ENCODE assay signal across 1 cellular context in the genomic region with DNA sequence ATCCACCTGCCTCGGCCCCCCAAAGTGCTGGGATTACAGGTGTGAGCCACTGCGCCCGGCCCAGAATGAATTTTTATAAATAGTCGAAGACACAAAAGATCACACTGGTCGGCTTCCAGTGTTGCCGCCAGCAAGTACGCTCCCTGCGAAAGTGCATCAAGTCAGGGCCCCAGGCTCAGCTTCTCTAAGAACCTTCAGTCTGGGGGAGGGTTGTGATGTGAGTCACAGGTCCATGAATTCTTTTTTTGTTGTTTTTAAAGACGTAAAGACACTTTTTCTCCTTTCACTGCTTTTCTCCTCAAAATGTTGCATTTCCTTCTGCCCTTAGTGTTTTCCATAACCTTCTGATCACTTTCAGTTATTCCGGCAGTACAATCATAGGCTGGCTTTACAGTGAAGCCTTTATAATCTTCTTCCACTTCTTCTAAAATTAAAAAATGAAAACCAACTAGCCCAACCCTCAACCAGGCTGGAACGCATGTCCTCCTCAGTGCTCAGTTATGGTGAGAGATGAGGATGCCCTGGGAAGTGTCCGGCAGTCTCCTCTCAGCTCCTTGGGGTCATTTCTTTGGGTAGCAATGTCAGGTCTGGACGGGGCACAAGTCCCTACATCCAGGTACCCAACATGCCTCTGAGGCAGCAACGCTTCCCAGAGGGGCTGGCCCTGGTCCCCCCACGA.
TF ChIP-seq lines count a peak whose summit lies in the region.

No MANE protein-coding gene starts in this region.

TF ChIP-seq in K562, 482 proteins besides CTCF, POLR2A, EP300 and RAD21 (continued from another document):
- TF ChIP-seq, protein P1, sequence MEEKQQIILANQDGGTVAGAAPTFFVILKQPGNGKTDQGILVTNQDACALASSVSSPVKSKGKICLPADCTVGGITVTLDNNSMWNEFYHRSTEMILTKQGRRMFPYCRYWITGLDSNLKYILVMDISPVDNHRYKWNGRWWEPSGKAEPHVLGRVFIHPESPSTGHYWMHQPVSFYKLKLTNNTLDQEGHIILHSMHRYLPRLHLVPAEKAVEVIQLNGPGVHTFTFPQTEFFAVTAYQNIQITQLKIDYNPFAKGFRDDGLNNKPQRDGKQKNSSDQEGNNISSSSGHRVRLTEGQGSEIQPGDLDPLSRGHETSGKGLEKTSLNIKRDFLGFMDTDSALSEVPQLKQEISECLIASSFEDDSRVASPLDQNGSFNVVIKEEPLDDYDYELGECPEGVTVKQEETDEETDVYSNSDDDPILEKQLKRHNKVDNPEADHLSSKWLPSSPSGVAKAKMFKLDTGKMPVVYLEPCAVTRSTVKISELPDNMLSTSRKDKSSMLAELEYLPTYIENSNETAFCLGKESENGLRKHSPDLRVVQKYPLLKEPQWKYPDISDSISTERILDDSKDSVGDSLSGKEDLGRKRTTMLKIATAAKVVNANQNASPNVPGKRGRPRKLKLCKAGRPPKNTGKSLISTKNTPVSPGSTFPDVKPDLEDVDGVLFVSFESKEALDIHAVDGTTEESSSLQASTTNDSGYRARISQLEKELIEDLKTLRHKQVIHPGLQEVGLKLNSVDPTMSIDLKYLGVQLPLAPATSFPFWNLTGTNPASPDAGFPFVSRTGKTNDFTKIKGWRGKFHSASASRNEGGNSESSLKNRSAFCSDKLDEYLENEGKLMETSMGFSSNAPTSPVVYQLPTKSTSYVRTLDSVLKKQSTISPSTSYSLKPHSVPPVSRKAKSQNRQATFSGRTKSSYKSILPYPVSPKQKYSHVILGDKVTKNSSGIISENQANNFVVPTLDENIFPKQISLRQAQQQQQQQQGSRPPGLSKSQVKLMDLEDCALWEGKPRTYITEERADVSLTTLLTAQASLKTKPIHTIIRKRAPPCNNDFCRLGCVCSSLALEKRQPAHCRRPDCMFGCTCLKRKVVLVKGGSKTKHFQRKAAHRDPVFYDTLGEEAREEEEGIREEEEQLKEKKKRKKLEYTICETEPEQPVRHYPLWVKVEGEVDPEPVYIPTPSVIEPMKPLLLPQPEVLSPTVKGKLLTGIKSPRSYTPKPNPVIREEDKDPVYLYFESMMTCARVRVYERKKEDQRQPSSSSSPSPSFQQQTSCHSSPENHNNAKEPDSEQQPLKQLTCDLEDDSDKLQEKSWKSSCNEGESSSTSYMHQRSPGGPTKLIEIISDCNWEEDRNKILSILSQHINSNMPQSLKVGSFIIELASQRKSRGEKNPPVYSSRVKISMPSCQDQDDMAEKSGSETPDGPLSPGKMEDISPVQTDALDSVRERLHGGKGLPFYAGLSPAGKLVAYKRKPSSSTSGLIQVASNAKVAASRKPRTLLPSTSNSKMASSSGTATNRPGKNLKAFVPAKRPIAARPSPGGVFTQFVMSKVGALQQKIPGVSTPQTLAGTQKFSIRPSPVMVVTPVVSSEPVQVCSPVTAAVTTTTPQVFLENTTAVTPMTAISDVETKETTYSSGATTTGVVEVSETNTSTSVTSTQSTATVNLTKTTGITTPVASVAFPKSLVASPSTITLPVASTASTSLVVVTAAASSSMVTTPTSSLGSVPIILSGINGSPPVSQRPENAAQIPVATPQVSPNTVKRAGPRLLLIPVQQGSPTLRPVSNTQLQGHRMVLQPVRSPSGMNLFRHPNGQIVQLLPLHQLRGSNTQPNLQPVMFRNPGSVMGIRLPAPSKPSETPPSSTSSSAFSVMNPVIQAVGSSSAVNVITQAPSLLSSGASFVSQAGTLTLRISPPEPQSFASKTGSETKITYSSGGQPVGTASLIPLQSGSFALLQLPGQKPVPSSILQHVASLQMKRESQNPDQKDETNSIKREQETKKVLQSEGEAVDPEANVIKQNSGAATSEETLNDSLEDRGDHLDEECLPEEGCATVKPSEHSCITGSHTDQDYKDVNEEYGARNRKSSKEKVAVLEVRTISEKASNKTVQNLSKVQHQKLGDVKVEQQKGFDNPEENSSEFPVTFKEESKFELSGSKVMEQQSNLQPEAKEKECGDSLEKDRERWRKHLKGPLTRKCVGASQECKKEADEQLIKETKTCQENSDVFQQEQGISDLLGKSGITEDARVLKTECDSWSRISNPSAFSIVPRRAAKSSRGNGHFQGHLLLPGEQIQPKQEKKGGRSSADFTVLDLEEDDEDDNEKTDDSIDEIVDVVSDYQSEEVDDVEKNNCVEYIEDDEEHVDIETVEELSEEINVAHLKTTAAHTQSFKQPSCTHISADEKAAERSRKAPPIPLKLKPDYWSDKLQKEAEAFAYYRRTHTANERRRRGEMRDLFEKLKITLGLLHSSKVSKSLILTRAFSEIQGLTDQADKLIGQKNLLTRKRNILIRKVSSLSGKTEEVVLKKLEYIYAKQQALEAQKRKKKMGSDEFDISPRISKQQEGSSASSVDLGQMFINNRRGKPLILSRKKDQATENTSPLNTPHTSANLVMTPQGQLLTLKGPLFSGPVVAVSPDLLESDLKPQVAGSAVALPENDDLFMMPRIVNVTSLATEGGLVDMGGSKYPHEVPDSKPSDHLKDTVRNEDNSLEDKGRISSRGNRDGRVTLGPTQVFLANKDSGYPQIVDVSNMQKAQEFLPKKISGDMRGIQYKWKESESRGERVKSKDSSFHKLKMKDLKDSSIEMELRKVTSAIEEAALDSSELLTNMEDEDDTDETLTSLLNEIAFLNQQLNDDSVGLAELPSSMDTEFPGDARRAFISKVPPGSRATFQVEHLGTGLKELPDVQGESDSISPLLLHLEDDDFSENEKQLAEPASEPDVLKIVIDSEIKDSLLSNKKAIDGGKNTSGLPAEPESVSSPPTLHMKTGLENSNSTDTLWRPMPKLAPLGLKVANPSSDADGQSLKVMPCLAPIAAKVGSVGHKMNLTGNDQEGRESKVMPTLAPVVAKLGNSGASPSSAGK (IDR thresholded peaks at IDR 0.05): no peak
- TF ChIP-seq ZNF347 (CRISPR knock-in tag; IDR thresholded peaks at IDR 0.05; ENCODE audit: low read depth) (no peak), ZNF780A (CRISPR knock-in tag; IDR thresholded peaks at IDR 0.05) (no peak), SRSF9 (IDR thresholded peaks at IDR 0.05; ENCODE audit: borderline replicate concordance, low read depth, low read length) (no peak), NELFE (IDR thresholded peaks at IDR 0.05; ENCODE audit: insufficient read depth, insufficient read length) (no peak), NR3C1 (CRISPR knock-in tag; IDR thresholded peaks at IDR 0.05) (no peak), NR4A1 (CRISPR knock-in tag; IDR thresholded peaks at IDR 0.05) (no peak), NR4A1 (tag; IDR thresholded peaks at IDR 0.05) (no peak), ZFP1 (CRISPR knock-in tag; IDR thresholded peaks at IDR 0.05) (no peak), ZSCAN29 (IDR thresholded peaks at IDR 0.05) (no peak), TAF1 (IDR thresholded peaks at IDR 0.05; ENCODE audit: control insufficient read depth, extremely low read depth, insufficient read depth, low read length, severe bottlenecking) (no peak), ZNF551 (CRISPR knock-in tag; IDR thresholded peaks at IDR 0.05) (no peak), SNAPC5 (CRISPR knock-in tag; IDR thresholded peaks at IDR 0.05) (no peak)
- TF ChIP-seq, protein P2, sequence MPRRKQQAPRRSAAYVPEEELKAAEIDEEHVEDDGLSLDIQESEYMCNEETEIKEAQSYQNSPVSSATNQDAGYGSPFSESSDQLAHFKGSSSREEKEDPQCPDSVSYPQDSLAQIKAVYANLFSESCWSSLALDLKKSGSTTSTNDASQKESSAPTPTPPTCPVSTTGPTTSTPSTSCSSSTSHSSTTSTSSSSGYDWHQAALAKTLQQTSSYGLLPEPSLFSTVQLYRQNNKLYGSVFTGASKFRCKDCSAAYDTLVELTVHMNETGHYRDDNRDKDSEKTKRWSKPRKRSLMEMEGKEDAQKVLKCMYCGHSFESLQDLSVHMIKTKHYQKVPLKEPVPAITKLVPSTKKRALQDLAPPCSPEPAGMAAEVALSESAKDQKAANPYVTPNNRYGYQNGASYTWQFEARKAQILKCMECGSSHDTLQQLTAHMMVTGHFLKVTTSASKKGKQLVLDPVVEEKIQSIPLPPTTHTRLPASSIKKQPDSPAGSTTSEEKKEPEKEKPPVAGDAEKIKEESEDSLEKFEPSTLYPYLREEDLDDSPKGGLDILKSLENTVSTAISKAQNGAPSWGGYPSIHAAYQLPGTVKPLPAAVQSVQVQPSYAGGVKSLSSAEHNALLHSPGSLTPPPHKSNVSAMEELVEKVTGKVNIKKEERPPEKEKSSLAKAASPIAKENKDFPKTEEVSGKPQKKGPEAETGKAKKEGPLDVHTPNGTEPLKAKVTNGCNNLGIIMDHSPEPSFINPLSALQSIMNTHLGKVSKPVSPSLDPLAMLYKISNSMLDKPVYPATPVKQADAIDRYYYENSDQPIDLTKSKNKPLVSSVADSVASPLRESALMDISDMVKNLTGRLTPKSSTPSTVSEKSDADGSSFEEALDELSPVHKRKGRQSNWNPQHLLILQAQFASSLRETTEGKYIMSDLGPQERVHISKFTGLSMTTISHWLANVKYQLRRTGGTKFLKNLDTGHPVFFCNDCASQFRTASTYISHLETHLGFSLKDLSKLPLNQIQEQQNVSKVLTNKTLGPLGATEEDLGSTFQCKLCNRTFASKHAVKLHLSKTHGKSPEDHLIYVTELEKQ (CRISPR knock-in tag; IDR thresholded peaks at IDR 0.05): no peak
- TF ChIP-seq, protein P3, sequence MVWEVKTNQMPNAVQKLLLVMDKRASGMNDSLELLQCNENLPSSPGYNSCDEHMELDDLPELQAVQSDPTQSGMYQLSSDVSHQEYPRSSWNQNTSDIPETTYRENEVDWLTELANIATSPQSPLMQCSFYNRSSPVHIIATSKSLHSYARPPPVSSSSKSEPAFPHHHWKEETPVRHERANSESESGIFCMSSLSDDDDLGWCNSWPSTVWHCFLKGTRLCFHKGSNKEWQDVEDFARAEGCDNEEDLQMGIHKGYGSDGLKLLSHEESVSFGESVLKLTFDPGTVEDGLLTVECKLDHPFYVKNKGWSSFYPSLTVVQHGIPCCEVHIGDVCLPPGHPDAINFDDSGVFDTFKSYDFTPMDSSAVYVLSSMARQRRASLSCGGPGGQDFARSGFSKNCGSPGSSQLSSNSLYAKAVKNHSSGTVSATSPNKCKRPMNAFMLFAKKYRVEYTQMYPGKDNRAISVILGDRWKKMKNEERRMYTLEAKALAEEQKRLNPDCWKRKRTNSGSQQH (CRISPR knock-in tag; IDR thresholded peaks at IDR 0.05): no peak
- TF ChIP-seq, protein P4, sequence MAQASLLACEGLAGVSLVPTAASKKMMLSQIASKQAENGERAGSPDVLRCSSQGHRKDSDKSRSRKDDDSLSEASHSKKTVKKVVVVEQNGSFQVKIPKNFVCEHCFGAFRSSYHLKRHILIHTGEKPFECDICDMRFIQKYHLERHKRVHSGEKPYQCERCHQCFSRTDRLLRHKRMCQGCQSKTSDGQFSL (CRISPR knock-in tag; IDR thresholded peaks at IDR 0.05): no peak
- TF ChIP-seq, protein P4 (tag; IDR thresholded peaks at IDR 0.05): no peak
